ENCODE assay signal across 8 cellular contexts in genomic region chr12:123435636-123436016, GRCh38. TPM values are rescaled to one million over a fixed set of nuclear protein-coding genes. Genes with fewer than 3 reads are reported as not detected.
DNase-seq lines count a peak whose midpoint lies in the region; ATAC-seq and TF ChIP-seq lines count a peak whose summit lies in the region.

No MANE protein-coding gene starts in this region.

- intact Hi-C loops in heart left ventricle (cut with DNase I) (loop anchor here in 2 of 10 donors (2.0 to 10.0 kb wide), 3 partner anchors 23 to 147 kb away; partner anchors contain the start of genes KMT5A (in 1 of the 2), SNRNP35 (in 1 of the 2) and TMED2 (in 1 of the 2)), Right ventricle myocardium superior (cut with DNase I) (no loop called here), mammary epithelial cell (cut with micrococcal nuclease) (loop anchor here (2.0 to 10.0 kb wide), 3 partner anchors 71 to 147 kb away; partner anchors contain the start of gene SBNO1), vagina (cut with DNase I) (loop anchor here (2.0 kb wide), 1 partner anchor 23 kb away; the partner anchor contains the start of gene SNRNP35)

- TF ChIP-seq POLR2A in heart left ventricle (IDR thresholded peaks at IDR 0.05) (no peak), vagina (IDR thresholded peaks at IDR 0.05) (no peak)

- H3K36me3 ChIP-seq in heart left ventricle = peaks cover 0 to 9% (median 3%) of the 10 kb centered on the region in 9 donors
- H3K36me3 ChIP-seq in mammary epithelial cell (ENCODE audit: insufficient read depth, low read length) = peaks cover 2% of the 10 kb centered on the region
- peaks cover 0 to 2% of the 10 kb centered on the region in 2 donors for H3K36me3 ChIP-seq in vagina

- peak overlapping the region; percentile 98 for H2AFZ ChIP-seq in mammary epithelial cell (ENCODE audit: low read depth, low read length)

- no peaks in the 10 kb centered on the region for H4K20me1 ChIP-seq in mammary epithelial cell (ENCODE audit: insufficient read depth, low read length)

- CTCF ChIA-PET in mammary epithelial cell (lab: Charles Lee; ENCODE audit: low non-redundant PET) = no interaction called here

- H3K27ac Mint-ChIP-seq in mesothelial cell of epicardium = no peak overlapping the region

- H3K4me3 ChIP-seq in heart left ventricle = peak overlapping the region; percentile 63 to 98 (median 91)
- peak overlapping the region; percentile 60 to 74 (median 69) for H3K4me3 ChIP-seq in mammary epithelial cell (replicated peaks in 1 of 3; ENCODE audit: insufficient read depth in 1 of 3, low read depth in 2 of 3, low read length in 3 of 3)
- H3K4me3 ChIP-seq in vagina = peak overlapping the region; percentile 61 to 90

- H3K4me1 ChIP-seq in heart left ventricle (peaks cover 0 to 51% (median 27%) of the 10 kb centered on the region in 12 donors), mammary epithelial cell (ENCODE audit: insufficient read depth, low read length) (peaks cover 8% of the 10 kb centered on the region), vagina (peaks cover 42% of the 10 kb centered on the region)

- peak overlapping the region; percentile 94 for H3K4me2 ChIP-seq in mammary epithelial cell (ENCODE audit: insufficient read depth, low read depth, low read length)

- dilution Hi-C loops in mammary epithelial cell (cut with HindIII; ENCODE audit: low sequenced_read_pairs) = no loop called here

- H3K27ac ChIP-seq in heart left ventricle = peak overlapping the region in 11 of 12 donors; percentile 47 to 93 (median 83)
- peak overlapping the region; percentile 51 for H3K27ac ChIP-seq in mammary epithelial cell (ENCODE audit: insufficient read depth, low read depth, low read length)
- peak overlapping the region; percentile 81 for H3K27ac ChIP-seq in vagina

- H3K9me3 ChIP-seq in heart left ventricle (no peaks in the 10 kb centered on the region), mammary epithelial cell (replicated peaks; ENCODE audit: insufficient read depth, low read length) (no peaks in the 10 kb centered on the region), vagina (no peaks in the 10 kb centered on the region)

- H3K27me3 Mint-ChIP-seq in mesothelial cell of epicardium (ENCODE audit: low read depth) = no peaks in the 10 kb centered on the region

- WGBS in heart left ventricle, 4 donors = 41 to 59% (median 51%) methylated on average over 5 of the region's 5 CpGs
- WGBS in mammary epithelial cell (ENCODE audit: low coverage, missing lambda C conversion rate) = 88% methylated on average over 4 of the region's 5 CpGs

- no TSS peak for BruUV-seq in mammary epithelial cell (replicated peaks; lab: Mats Ljungman, UMichigan)

- TF ChIP-seq CTCF in heart left ventricle (IDR thresholded peaks at IDR 0.05) (no peak), mammary epithelial cell (conservative IDR thresholded peaks at IDR 0.05 in 1 of 2, IDR thresholded peaks at IDR 0.05 in 1 of 2; ENCODE audit: extremely low read depth in 1 of 2, insufficient read depth in 1 of 2, low read depth in 1 of 2, low read length in 2 of 2) (no peak), mesothelial cell of epicardium (IDR thresholded peaks at IDR 0.05; ENCODE audit: unreplicated experiment) (no peak), vagina (IDR thresholded peaks at IDR 0.05) (no peak)

- DNase-seq in heart left ventricle (no peak), Right ventricle myocardium superior (no peak), mammary epithelial cell (no peak), mesothelial cell of epicardium (ENCODE audit: low spot score in 2 of 2, unreplicated experiment in 2 of 2) (no peak), vagina (ENCODE audit: extremely low spot score in 2 of 2) (no peak), mucosa of gallbladder (ENCODE audit: low spot score) (no peak), NCI-H69 (lab: John Stamatoyannopoulos, UW) (no peak)
- no peak for DNase-seq in activated CD4-positive, CD25-positive, alpha-beta regulatory T cell treated with anti-CD3 and anti-CD28 coated beads, Interleukin-2, amount 50 U/mL, for 72 hours

- H3K4me3 Mint-ChIP-seq in mesothelial cell of epicardium = peak overlapping the region; percentile 92

- H3K4me1 Mint-ChIP-seq in mesothelial cell of epicardium = peaks cover 4% of the 10 kb centered on the region

- ATAC-seq in heart left ventricle (no peak), Right ventricle myocardium superior (ENCODE audit: poor library complexity) (no peak)

- H3K9ac ChIP-seq in mammary epithelial cell (ENCODE audit: insufficient read depth, low read length) = peak overlapping the region; percentile 75

- H3K27me3 ChIP-seq in heart left ventricle (no peaks in the 10 kb centered on the region), mammary epithelial cell (ENCODE audit: insufficient read depth, low read length) (no peaks in the 10 kb centered on the region), vagina (no peaks in the 10 kb centered on the region)

- H3K36me3 Mint-ChIP-seq in mesothelial cell of epicardium = peaks cover 5% of the 10 kb centered on the region

- H3K79me2 ChIP-seq in mammary epithelial cell (ENCODE audit: insufficient read depth, low read length) = peaks cover 38% of the 10 kb centered on the region

- in situ Hi-C loops in mammary epithelial cell (cut with MboI; ENCODE audit: low sequenced_read_pairs in 2 of 2) = no loop called here

- H3K9me3 Mint-ChIP-seq in mesothelial cell of epicardium = no peaks in the 10 kb centered on the region

RNA-seq across cellular contexts. Expression of gene RILPL2, which starts 0.9 kb away (rescaled TPM):
- total RNA-seq in heart left ventricle (1 to 10 TPM; 1.6 to 3.4 (median 2.1) TPM), Right ventricle myocardium superior (1.9 TPM), mammary epithelial cell (1 to 10 TPM; 1.7 to 4.1 TPM), mesothelial cell of epicardium (2.4 TPM in 3 replicates), vagina (9.6 TPM), mucosa of gallbladder (6.2 TPM)
- polyA plus RNA-seq in heart left ventricle (1 to 10 TPM; 2.2 to 3.2 TPM), mammary epithelial cell (3.3 TPM)
- polyA minus RNA-seq in mammary epithelial cell = 5.7 TPM

RNA-seq across cellular contexts. Expression of gene SNRNP35, which starts 22.3 kb away (rescaled TPM):
- total RNA-seq in heart left ventricle (10 to 100 TPM; 18.5 to 27.4 (median 20.0) TPM), Right ventricle myocardium superior (23.4 TPM), mammary epithelial cell (10 to 100 TPM in 1 of 2 donors, 1 to 10 TPM in 1; 9.7 to 22.8 TPM), mesothelial cell of epicardium (25.0 to 27.7 TPM (median 25.8 TPM) in 3 replicates), vagina (16.9 TPM), mucosa of gallbladder (22.0 TPM)
- polyA plus RNA-seq in heart left ventricle (10 to 100 TPM; 26.2 to 72.8 TPM), mammary epithelial cell (13.3 TPM)
- 10.4 TPM for polyA minus RNA-seq in mammary epithelial cell

RNA-seq across cellular contexts. Expression of gene KMT5A, which starts 51.7 kb away (rescaled TPM):
- total RNA-seq in heart left ventricle = 10 to 100 TPM; 26.8 to 37.7 (median 28.7) TPM
- polyA plus RNA-seq in heart left ventricle = 10 to 100 TPM; 14.3 to 30.6 TPM
- total RNA-seq in Right ventricle myocardium superior = 31.8 TPM
- 10 to 100 TPM; 43.0 to 76.3 TPM for total RNA-seq in mammary epithelial cell
- polyA plus RNA-seq in mammary epithelial cell = 33.9 TPM
- polyA minus RNA-seq in mammary epithelial cell = 33.5 TPM
- 36.0 to 37.6 TPM (median 37.0 TPM) in 3 replicates for total RNA-seq in mesothelial cell of epicardium
- total RNA-seq in vagina = 42.2 TPM
- total RNA-seq in mucosa of gallbladder = 39.7 TPM
